33 cellular contexts compared by ENCODE assay signal in genomic region chr17:20613905-20614304, GRCh38. TPM values are rescaled to one million over a fixed set of nuclear protein-coding genes. Genes with fewer than 3 reads are reported as not detected.
"Had no signal": no experiment of that assay in that cellular context is flagged by ENCODE, and none has a peak within 500 bp of the region (broad histone marks: within the 10 kb centered on the region; RNA-seq: fewer than 3 reads in every experiment).

No MANE protein-coding gene starts in this region.

- H3K27ac Mint-ChIP-seq: stimulated activated effector memory CD8-positive, alpha-beta T cell treated with anti-CD3 and anti-CD28 coated beads, Interleukin-12 subunit alpha, Interleukin-12 subunit beta, amount 100 ng/mL, for 72 hours; stimulated activated memory B cell treated with anti-CD40 and anti-IgM and Interleukin-4, amounts not matched to agents 10 μg/mL and 1 μg/mL and 100 μg/mL, for 72 hours; stimulated activated naive B cell treated with anti-CD40 and anti-IgM and Interleukin-4, amounts not matched to agents 10 μg/mL and 1 μg/mL and 100 μg/mL, for 72 hours; stimulated activated naive CD8-positive, alpha-beta T cell treated with anti-CD3 and anti-CD28 coated beads, Interleukin-15, Interleukin-2, amounts not matched to agents 100 ng/mL and 50 ng/mL, for 24 hours; type B pancreatic cell had no signal

- H3K27me3 Mint-ChIP-seq: stimulated activated memory B cell treated with anti-CD40 and anti-IgM and Interleukin-4, amounts not matched to agents 10 μg/mL and 1 μg/mL and 100 μg/mL, for 72 hours; stimulated activated naive B cell treated with anti-CD40 and anti-IgM and Interleukin-4, amounts not matched to agents 10 μg/mL and 1 μg/mL and 100 μg/mL, for 72 hours; stimulated activated naive CD8-positive, alpha-beta T cell treated with anti-CD3 and anti-CD28 coated beads, Interleukin-15, Interleukin-2, amounts not matched to agents 100 ng/mL and 50 ng/mL, for 24 hours; type B pancreatic cell had no signal

- H3K4me3 Mint-ChIP-seq: stimulated activated effector memory CD8-positive, alpha-beta T cell treated with anti-CD3 and anti-CD28 coated beads, Interleukin-12 subunit alpha, Interleukin-12 subunit beta, amount 100 ng/mL, for 72 hours; stimulated activated memory B cell treated with anti-CD40 and anti-IgM and Interleukin-4, amounts not matched to agents 10 μg/mL and 1 μg/mL and 100 μg/mL, for 72 hours; stimulated activated naive B cell treated with anti-CD40 and anti-IgM and Interleukin-4, amounts not matched to agents 10 μg/mL and 1 μg/mL and 100 μg/mL, for 72 hours; stimulated activated naive CD8-positive, alpha-beta T cell treated with anti-CD3 and anti-CD28 coated beads, Interleukin-15, Interleukin-2, amounts not matched to agents 100 ng/mL and 50 ng/mL, for 24 hours; type B pancreatic cell had no signal

- H3K27ac ChIP-seq: stomach, suprapubic skin, testis, thoracic aorta, thyroid gland, tibial artery, tibial nerve, transverse colon, upper lobe of left lung, uterus, vagina had no signal

- H3K36me3 Mint-ChIP-seq: stimulated activated effector memory CD8-positive, alpha-beta T cell treated with anti-CD3 and anti-CD28 coated beads, Interleukin-12 subunit alpha, Interleukin-12 subunit beta, amount 100 ng/mL, for 72 hours; stimulated activated memory B cell treated with anti-CD40 and anti-IgM and Interleukin-4, amounts not matched to agents 10 μg/mL and 1 μg/mL and 100 μg/mL, for 72 hours; stimulated activated naive B cell treated with anti-CD40 and anti-IgM and Interleukin-4, amounts not matched to agents 10 μg/mL and 1 μg/mL and 100 μg/mL, for 72 hours; type B pancreatic cell had no signal

- H3K4me1 Mint-ChIP-seq: stimulated activated effector memory CD8-positive, alpha-beta T cell treated with anti-CD3 and anti-CD28 coated beads, Interleukin-12 subunit alpha, Interleukin-12 subunit beta, amount 100 ng/mL, for 72 hours; stimulated activated memory B cell treated with anti-CD40 and anti-IgM and Interleukin-4, amounts not matched to agents 10 μg/mL and 1 μg/mL and 100 μg/mL, for 72 hours had no signal

- ATAC-seq: stimulated activated memory B cell treated with anti-CD40 and anti-IgM and Interleukin-4, amounts not matched to agents 10 μg/mL and 1 μg/mL and 100 μg/mL, for 72 hours; stimulated activated naive B cell treated with anti-CD40 and anti-IgM and Interleukin-4, amounts not matched to agents 10 μg/mL and 1 μg/mL and 100 μg/mL, for 72 hours had no signal

- H3K27me3 ChIP-seq: stomach, suprapubic skin, testis, thyroid gland, tibial artery, tibial nerve, transverse colon, upper lobe of left lung, uterus, vagina had no signal

- H3K9me3 Mint-ChIP-seq: stimulated activated effector memory CD8-positive, alpha-beta T cell treated with anti-CD3 and anti-CD28 coated beads, Interleukin-12 subunit alpha, Interleukin-12 subunit beta, amount 100 ng/mL, for 72 hours; stimulated activated memory B cell treated with anti-CD40 and anti-IgM and Interleukin-4, amounts not matched to agents 10 μg/mL and 1 μg/mL and 100 μg/mL, for 72 hours; stimulated activated naive B cell treated with anti-CD40 and anti-IgM and Interleukin-4, amounts not matched to agents 10 μg/mL and 1 μg/mL and 100 μg/mL, for 72 hours; stimulated activated naive CD8-positive, alpha-beta T cell treated with anti-CD3 and anti-CD28 coated beads, Interleukin-15, Interleukin-2, amounts not matched to agents 100 ng/mL and 50 ng/mL, for 24 hours; type B pancreatic cell had no signal

- DNase-seq: stimulated activated CD4-positive, alpha-beta T cell treated with anti-CD3 and anti-CD28 coated beads, Interleukin-1b, Interleukin-23, amount 100 ng/mL, for 48 hours; stimulated activated CD4-positive, alpha-beta T cell treated with anti-CD3 and anti-CD28 coated beads, Interleukin-2, amount 100 ng/mL, for 24 hours; stimulated activated CD4-positive, alpha-beta T cell treated with anti-CD3 and anti-CD28 coated beads, Interleukin-2, amount 100 ng/mL, for 48 hours; stimulated activated CD4-positive, alpha-beta T cell treated with anti-CD3 and anti-CD28 coated beads, Interleukin-4, amount 100 ng/mL, for 1 hour; stimulated activated CD4-positive, alpha-beta T cell treated with anti-CD3 and anti-CD28 coated beads, Interleukin-4, amount 100 ng/mL, for 24 hours; stimulated activated CD4-positive, alpha-beta T cell treated with anti-CD3 and anti-CD28 coated beads, Interleukin-4, amount 100 ng/mL, for 4 hours; stimulated activated CD8-positive, alpha-beta memory T cell treated with anti-CD3 and anti-CD28 coated beads, Interleukin-4, amount 100 ng/mL, for 48 hours; stimulated activated naive B cell treated with anti-CD40 and anti-IgM and Interleukin-4, amounts not matched to agents 10 μg/mL and 1 μg/mL and 100 μg/mL, for 72 hours; stimulated activated naive CD4-positive, alpha-beta T cell; stimulated activated naive CD4-positive, alpha-beta T cell treated with Interleukin-2 at 50 U/mL for 16 hours; stomach; substantia nigra; testis; thyroid gland; tibial artery; transverse colon; trophoblast cell; uterus had no signal

- H3K4me1 ChIP-seq: stomach, suprapubic skin, testis, thyroid gland, tibial artery, tibial nerve, transverse colon, upper lobe of left lung, uterus, vagina had no signal

- FAIRE-seq: urothelium cell line had no signal

- H3K36me3 ChIP-seq: stomach, suprapubic skin, thoracic aorta, thyroid gland, tibial artery, tibial nerve, transverse colon, upper lobe of left lung, uterus, vagina had no signal

- H3K9me3 ChIP-seq: stomach, suprapubic skin, testis, thoracic aorta, thyroid gland, tibial artery, tibial nerve, transverse colon, upper lobe of left lung, uterus, vagina had no signal

- H3K4me3 ChIP-seq: stomach, suprapubic skin, testis, thoracic aorta, thyroid gland, tibial artery, tibial nerve, transverse colon, upper lobe of left lung, uterus, vagina had no signal

RNA-seq across cellular contexts. Expression of gene CDRT15L2, which starts 34.4 kb away (rescaled TPM):
- total RNA-seq: stomach, subcutaneous adipose tissue, temporal lobe, thoracic aorta, thyroid gland, tibial nerve, transverse colon, upper lobe of left lung, ureter, urinary bladder, uterus, vagina had no signal
- polyA plus RNA-seq: stomach, thymus, urinary bladder had no signal
